In the genomic region with DNA sequence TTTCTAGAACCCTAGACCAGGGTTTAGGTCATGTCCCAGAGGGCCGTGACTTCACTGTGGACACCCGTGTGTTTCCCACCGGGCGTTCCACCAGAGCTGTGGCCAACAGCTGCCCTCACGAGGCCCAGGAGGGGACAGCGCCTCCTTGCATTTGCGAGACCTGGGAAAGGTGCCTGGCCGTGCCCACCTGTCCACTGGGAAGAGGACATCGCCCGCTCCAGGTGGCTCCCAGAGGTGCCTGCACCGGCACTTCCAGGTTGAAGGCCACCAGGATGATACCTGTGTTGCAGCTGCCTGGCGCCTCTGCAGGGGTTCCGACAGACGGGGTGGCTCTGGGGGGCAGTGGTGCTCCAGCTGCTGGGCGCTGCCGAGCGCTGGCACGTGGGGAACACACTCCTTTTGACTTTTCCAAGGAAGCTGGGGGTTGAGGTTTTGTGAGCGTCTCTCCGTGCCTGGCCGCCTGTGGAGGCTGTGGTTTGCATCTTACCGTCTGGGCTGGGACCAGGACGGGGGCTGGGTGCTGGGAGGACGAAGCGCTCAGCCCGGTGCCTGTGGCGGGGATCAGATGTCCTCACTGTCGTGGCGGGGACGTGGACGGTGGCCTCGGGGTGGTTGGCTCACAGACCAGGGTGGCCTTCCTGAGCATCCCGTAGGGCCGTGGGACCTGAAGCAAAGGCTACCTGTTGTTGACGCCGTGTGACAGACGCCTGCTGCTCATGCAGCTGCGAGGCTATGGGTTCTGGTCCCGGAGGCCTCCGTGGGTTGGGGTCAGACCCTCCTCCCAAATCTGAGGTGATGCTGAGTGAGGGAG, we compare ENCODE assay signal across 18 cellular contexts. TPM values are rescaled to one million over a fixed set of nuclear protein-coding genes. Genes with fewer than 3 reads are reported as not detected.
A peak's percentile ranks its signal among the peaks of the same experiment; 100 is the strongest.
DNase-seq lines count a peak whose midpoint lies in the region; ATAC-seq and TF ChIP-seq lines count a peak whose summit lies in the region.
"Had no signal": no experiment of that assay in that cellular context is flagged by ENCODE, and none has a peak within 500 bp of the region (broad histone marks: within the 10 kb centered on the region; RNA-seq: fewer than 3 reads in every experiment).

No MANE protein-coding gene starts in this region.

- H3K23ac ChIP-seq in neuronal stem cell (ENCODE audit: low read depth, low read length, poor library complexity), result peak overlapping the region; percentile 85

- H3K36me3 Mint-ChIP-seq in activated T-cell treated with anti-CD3 and anti-CD28 coated beads, Interleukin-2, amount 50 U/mL, for 4 hours (ENCODE audit: insufficient read depth), result no peaks in the 10 kb centered on the region
- H3K36me3 Mint-ChIP-seq: CD14-positive monocyte had no signal

- ATAC-seq in Right ventricle myocardium inferior (peak; percentile 22), left cardiac atrium (no peak), gastrocnemius medialis (no peak)
- ATAC-seq in activated T-cell treated with anti-CD3 and anti-CD28 coated beads, Interleukin-2, amount 50 U/mL, for 4 hours, result no peak

- H3K4me3 ChIP-seq in neuronal stem cell (ENCODE audit: low read length in 2 of 2) (no peak overlapping the region), gastrocnemius medialis (no peak overlapping the region)
- H3K4me3 ChIP-seq: PC-9 had no signal

- no peak overlapping the region for H3K4me2 ChIP-seq in neuronal stem cell (ENCODE audit: insufficient read depth, low read length, poor library complexity, severe bottlenecking)
- H3K4me2 ChIP-seq: PC-9 had no signal

- peak overlapping the region; percentile 64 for H3K18ac ChIP-seq in neuronal stem cell (ENCODE audit: low read length)

- in situ Hi-C loops in gastrocnemius medialis (cut with MboI; ENCODE audit: low sequenced_read_pairs in 4 of 4), result no loop called here

- peak overlapping the region; percentile 43 for H4K8ac ChIP-seq in neuronal stem cell (ENCODE audit: low read depth, low read length)

- peak overlapping the region; percentile 53 for H3K4ac ChIP-seq in neuronal stem cell (ENCODE audit: low read length)

- H3K4me1 Mint-ChIP-seq in activated T-cell treated with anti-CD3 and anti-CD28 coated beads, Interleukin-2, amount 50 U/mL, for 4 hours (ENCODE audit: low read depth), result no peaks in the 10 kb centered on the region
- H3K4me1 Mint-ChIP-seq: CD14-positive monocyte had no signal

- no peak overlapping the region for H2BK12ac ChIP-seq in neuronal stem cell (ENCODE audit: low read length)

- H3K27me3 Mint-ChIP-seq in activated T-cell treated with anti-CD3 and anti-CD28 coated beads, Interleukin-2, amount 50 U/mL, for 4 hours (ENCODE audit: low read depth), result peaks cover 5% of the 10 kb centered on the region

- no peaks in the 10 kb centered on the region for H3K27me3 ChIP-seq in neuronal stem cell (ENCODE audit: control insufficient read depth in 3 of 3, insufficient read depth in 3 of 3, low read depth in 1 of 3, low read length in 3 of 3)
- H3K27me3 ChIP-seq in gastrocnemius medialis, result peaks cover 0 to 29% (median 15%) of the 10 kb centered on the region in 3 donors

- no peak overlapping the region for H3K27ac ChIP-seq in neuronal stem cell (replicated peaks; ENCODE audit: low read length)
- no peak overlapping the region for H3K27ac ChIP-seq in gastrocnemius medialis
- H3K27ac ChIP-seq: PC-9 had no signal

- intact Hi-C loops in Right ventricle myocardium inferior (cut with DNase I), result no loop called here
- intact Hi-C loops in cardiac septum (cut with DNase I), result no loop called here
- intact Hi-C loops in left cardiac atrium (cut with DNase I), result no loop called here
- intact Hi-C loops in gastrocnemius medialis (cut with DNase I; ENCODE audit: low total_unique reads), result no loop called here

- DNase-seq in Right ventricle myocardium inferior (ENCODE audit: missing footprints) (peak; percentile 71), cardiac septum (ENCODE audit: low spot score) (no peak), left cardiac atrium (peak; percentile 16), neuronal stem cell (ENCODE audit: low spot score) (no peak), SK-N-DZ (ENCODE audit: low spot score) (no peak), medulla oblongata (ENCODE audit: extremely low spot score) (no peak), gastrocnemius medialis (no peak)
- no peak for DNase-seq in activated T-cell treated with anti-CD3 and anti-CD28 coated beads, Interleukin-2, amount 50 U/mL, for 4 hours
- DNase-seq: Caco-2, DMS53, KBM-7, NCI-H1105 treated with DMSO at 0.1 percent for 48 hours, NCI-H187 treated with DMSO at 0.1 percent for 48 hours, NCI-H2171, NCI-H446 treated with DMSO at 0.1 percent for 48 hours, NCI-H748 treated with DMSO at 0.1 percent for 48 hours had no signal

- TF ChIP-seq CTCF in gastrocnemius medialis (IDR thresholded peaks at IDR 0.05 in 4 of 5, conservative IDR thresholded peaks at IDR 0.05 in 1 of 5), result no peak

- peak overlapping the region; percentile 75 for H2BK15ac ChIP-seq in neuronal stem cell (ENCODE audit: low read length)

- TF ChIP-seq POLR2A in gastrocnemius medialis (IDR thresholded peaks at IDR 0.05), result no peak

- H3K9me3 Mint-ChIP-seq in activated T-cell treated with anti-CD3 and anti-CD28 coated beads, Interleukin-2, amount 50 U/mL, for 4 hours, result no peaks in the 10 kb centered on the region

- no peak overlapping the region for H2BK5ac ChIP-seq in neuronal stem cell (ENCODE audit: low read length)

- peak overlapping the region; percentile 81 for H2AK5ac ChIP-seq in neuronal stem cell (ENCODE audit: low read depth, low read length)

- peaks cover 8% of the 10 kb centered on the region for H3K79me1 ChIP-seq in neuronal stem cell (ENCODE audit: low read depth, low read length)

- H2AFZ ChIP-seq in neuronal stem cell (ENCODE audit: low read length), result no peak overlapping the region
- H2AFZ ChIP-seq: PC-9 had no signal

- H3K9ac ChIP-seq in neuronal stem cell (ENCODE audit: low read depth, low read length, poor library complexity), result no peak overlapping the region

- H3K14ac ChIP-seq in neuronal stem cell (ENCODE audit: low read length), result peak overlapping the region; percentile 82

- no peaks in the 10 kb centered on the region for H3K36me3 ChIP-seq in neuronal stem cell (replicated peaks in 1 of 2; ENCODE audit: control insufficient read depth in 2 of 2, insufficient read depth in 2 of 2, low read length in 2 of 2)
- H3K36me3 ChIP-seq in gastrocnemius medialis, result no peaks in the 10 kb centered on the region

- H2BK120ac ChIP-seq in neuronal stem cell (ENCODE audit: low read depth, low read length), result no peak overlapping the region

- no peaks in the 10 kb centered on the region for H3K9me3 ChIP-seq in neuronal stem cell (replicated peaks in 1 of 2; ENCODE audit: control insufficient read depth in 2 of 2, insufficient read depth in 1 of 2, low read depth in 1 of 2, low read length in 2 of 2)
- H3K9me3 ChIP-seq in gastrocnemius medialis, result no peaks in the 10 kb centered on the region
- H3K9me3 ChIP-seq: Caco-2 had no signal

- H3K4me3 Mint-ChIP-seq in activated T-cell treated with anti-CD3 and anti-CD28 coated beads, Interleukin-2, amount 50 U/mL, for 4 hours, result no peak overlapping the region
- H3K4me3 Mint-ChIP-seq: CD14-positive monocyte had no signal

- H3K4me1 ChIP-seq in neuronal stem cell (ENCODE audit: control insufficient read depth in 2 of 2, insufficient read depth in 1 of 2, low read depth in 1 of 2, low read length in 2 of 2) (peaks cover 8 to 12% of the 10 kb centered on the region in 2 donors), gastrocnemius medialis (no peaks in the 10 kb centered on the region)
- H3K4me1 ChIP-seq: Caco-2 had no signal

- H4K91ac ChIP-seq in neuronal stem cell (ENCODE audit: low read depth, low read length, poor library complexity), result no peak overlapping the region

- WGBS in neuronal stem cell (ENCODE audit: extremely low coverage in 2 of 2, insufficient read length in 2 of 2, insufficient replicate concordance in 1 of 2), 2 donors, result no CpG with 5 or more reads among the region's 40 CpGs

RNA-seq across cellular contexts. Expression of a gene that starts 19.2 kb away (rescaled TPM):
- total RNA-seq in Right ventricle myocardium inferior (4.4 TPM), cardiac septum (3.6 TPM), left cardiac atrium (10 to 100 TPM in 1 of 2 donors, 1 to 10 TPM in 1; 4.4 to 10.4 TPM), gastrocnemius medialis (not detected)
- polyA plus RNA-seq in neuronal stem cell (2013, experiment 1 of 2), result 11.1 TPM
- 11.1 TPM for polyA plus RNA-seq in neuronal stem cell (2013, experiment 2 of 2)
- not detected in 2 replicates for polyA plus RNA-seq in SK-N-DZ (2014; cell fraction: cytosol; rRNA removed)
- polyA plus RNA-seq in SK-N-DZ (2014; cell fraction: nucleus; rRNA removed), result 0.24 and 0.30 TPM in 2 replicates
- total RNA-seq in activated T-cell treated with anti-CD3 and anti-CD28 coated beads, Interleukin-2, amount 50 U/mL, for 4 hours, result under 1 TPM; 0.54 to 0.94 (median 0.58) TPM
- polyA plus RNA-seq: CD14-positive monocyte had no signal

Comparison
In these comparisons a context has a peak if more than half of its experiments do, and no peak if none do; other contexts are left out.
1. DNase-seq: peak in Right ventricle myocardium inferior (single experiment) and left cardiac atrium (single experiment); none in cardiac septum (single experiment), neuronal stem cell (single experiment), SK-N-DZ (single experiment), activated T-cell treated with anti-CD3 and anti-CD28 coated beads, Interleukin-2, amount 50 U/mL, for 4 hours (single experiment), medulla oblongata (single experiment) and gastrocnemius medialis (0 of 2).